16 cellular contexts compared by ENCODE assay signal in the genomic region with DNA sequence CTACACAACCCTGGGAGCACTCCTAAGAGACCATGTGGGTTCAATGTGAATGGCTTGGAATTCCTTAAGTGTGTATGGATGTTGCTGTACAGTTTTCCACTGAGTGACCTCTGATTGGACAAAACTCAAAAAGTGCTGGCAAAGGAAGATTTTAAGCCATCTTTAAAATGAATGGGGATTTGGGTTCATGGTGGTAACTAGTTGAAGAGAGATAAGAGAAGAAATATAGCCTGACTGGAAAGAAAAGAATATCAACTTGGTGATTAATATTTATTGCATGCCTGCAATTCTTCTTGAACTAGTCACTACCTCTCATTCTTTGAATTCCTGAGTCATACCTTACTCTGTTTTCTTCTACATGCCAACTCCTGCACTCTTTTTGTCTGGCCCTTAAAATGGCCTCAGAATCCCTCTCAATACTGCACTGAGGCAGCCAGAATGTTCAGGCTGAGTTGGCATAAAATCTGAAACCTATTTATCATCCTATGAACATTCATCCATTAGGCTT.
A peak's percentile ranks its signal among the peaks of the same experiment; 100 is the strongest.
DNase-seq lines count a peak whose midpoint lies in the region; TF ChIP-seq lines count a peak whose summit lies in the region.
"Had no signal": no experiment of that assay in that cellular context is flagged by ENCODE, and none has a peak within 500 bp of the region (broad histone marks: within the 10 kb centered on the region; RNA-seq: fewer than 3 reads in every experiment).

No MANE protein-coding gene starts in this region.

- H3K9me2 ChIP-seq in Karpas-422 (replicated peaks; ENCODE audit: insufficient read depth, low read length) = no peaks in the 10 kb centered on the region

- no peak overlapping the region for H3K27ac ChIP-seq in Karpas-422 (ENCODE audit: low read length)
- H3K27ac ChIP-seq in esophagus squamous epithelium = no peak overlapping the region

- no peaks in the 10 kb centered on the region for H3K4me1 ChIP-seq in Karpas-422 (ENCODE audit: low read length)
- H3K4me1 ChIP-seq in esophagus squamous epithelium = peaks cover 0 to 15% (median 8%) of the 10 kb centered on the region in 3 donors

- peak; percentile 74 for DNase-seq in AG10803 (ENCODE audit: low read depth)
- peak; percentile 26 for DNase-seq in Karpas-422
- peak; percentile 70 for DNase-seq in astrocyte of the hippocampus (ENCODE audit: low read depth, low spot score)
- DNase-seq in kidney epithelial cell (ENCODE audit: low read depth) = peak; percentile 67
- DNase-seq in NCI-H2029 (lab: John Stamatoyannopoulos, UW) = no peak
- no peak for DNase-seq in GM10266 (ENCODE audit: extremely low spot score)
- no peak for DNase-seq in esophagus squamous epithelium (lab: John Stamatoyannopoulos, UW)
- DNase-seq in activated CD4-positive, alpha-beta T cell treated with anti-CD3 and anti-CD28 coated beads for 4 hours = no peak
- DNase-seq: activated naive CD4-positive, alpha-beta T cell treated with anti-CD3 and anti-CD28 coated beads, Interleukin-2, amount 50 U/mL, for 16 hours; cortex of kidney; DMS79 treated with DMSO at 0.1 percent for 48 hours; Kasumi-1; left ventricle myocardium superior; NCI-H2171 treated with DMSO at 0.1 percent for 48 hours; nucleus accumbens; T1000 had no signal

- no peak overlapping the region for H3K9ac ChIP-seq in Karpas-422 (ENCODE audit: low read length)

- H2AFZ ChIP-seq in Karpas-422 (ENCODE audit: low read length) = no peak overlapping the region

- H3K9me3 ChIP-seq in Karpas-422 (ENCODE audit: low read length) (no peaks in the 10 kb centered on the region), esophagus squamous epithelium (no peaks in the 10 kb centered on the region)

- no peaks in the 10 kb centered on the region for H3K27me3 ChIP-seq in Karpas-422 (ENCODE audit: low read length)
- H3K27me3 ChIP-seq in kidney epithelial cell (ENCODE audit: control insufficient read depth, insufficient read depth, low read length) = no peaks in the 10 kb centered on the region
- H3K27me3 ChIP-seq in esophagus squamous epithelium = no peaks in the 10 kb centered on the region

- H4K20me1 ChIP-seq in Karpas-422 (ENCODE audit: insufficient read depth, low read depth, low read length) = no peaks in the 10 kb centered on the region

- H3K36me3 ChIP-seq in Karpas-422 (ENCODE audit: insufficient read depth, low read length) = no peaks in the 10 kb centered on the region
- no peaks in the 10 kb centered on the region for H3K36me3 ChIP-seq in kidney epithelial cell (ENCODE audit: control insufficient read depth, insufficient read depth, low read length)
- no peaks in the 10 kb centered on the region for H3K36me3 ChIP-seq in esophagus squamous epithelium

- TF ChIP-seq POLR2A in esophagus squamous epithelium (IDR thresholded peaks at IDR 0.05) = no peak

- intact Hi-C loops in esophagus squamous epithelium (cut with DNase I) = no loop called here

- H3K4me2 ChIP-seq in Karpas-422 (ENCODE audit: low read depth, low read length, poor library complexity, severe bottlenecking) = no peak overlapping the region

- TF ChIP-seq CTCF in AG10803 (conservative IDR thresholded peaks at IDR 0.05; ENCODE audit: low read length) = no peak
- no peak for TF ChIP-seq CTCF in kidney epithelial cell (IDR thresholded peaks at IDR 0.05; ENCODE audit: insufficient read depth, low read length, poor library complexity, severe bottlenecking)
- TF ChIP-seq CTCF in GM10266 (IDR thresholded peaks at IDR 0.05; ENCODE audit: control insufficient read depth, insufficient read depth, low read depth, missing control alignments) = no peak
- no peak for TF ChIP-seq CTCF in esophagus squamous epithelium (IDR thresholded peaks at IDR 0.05)

- H3K4me3 ChIP-seq in AG10803 (ENCODE audit: low read length) (no peak overlapping the region), Karpas-422 (ENCODE audit: low read length) (no peak overlapping the region), kidney epithelial cell (ENCODE audit: low read depth, low read length) (no peak overlapping the region), esophagus squamous epithelium (no peak overlapping the region)

- no peaks in the 10 kb centered on the region for H3K79me2 ChIP-seq in Karpas-422 (ENCODE audit: low read length)

Comparison
In these comparisons a context has a peak if more than half of its experiments do, and no peak if none do; other contexts are left out.
1. DNase-seq: peak in AG10803 (single experiment), Karpas-422 (single experiment), astrocyte of the hippocampus (single experiment) and kidney epithelial cell (single experiment); none in NCI-H2029 (single experiment), GM10266 (single experiment), esophagus squamous epithelium (single experiment) and activated CD4-positive, alpha-beta T cell treated with anti-CD3 and anti-CD28 coated beads for 4 hours (0 of 2).